In the genomic region with DNA sequence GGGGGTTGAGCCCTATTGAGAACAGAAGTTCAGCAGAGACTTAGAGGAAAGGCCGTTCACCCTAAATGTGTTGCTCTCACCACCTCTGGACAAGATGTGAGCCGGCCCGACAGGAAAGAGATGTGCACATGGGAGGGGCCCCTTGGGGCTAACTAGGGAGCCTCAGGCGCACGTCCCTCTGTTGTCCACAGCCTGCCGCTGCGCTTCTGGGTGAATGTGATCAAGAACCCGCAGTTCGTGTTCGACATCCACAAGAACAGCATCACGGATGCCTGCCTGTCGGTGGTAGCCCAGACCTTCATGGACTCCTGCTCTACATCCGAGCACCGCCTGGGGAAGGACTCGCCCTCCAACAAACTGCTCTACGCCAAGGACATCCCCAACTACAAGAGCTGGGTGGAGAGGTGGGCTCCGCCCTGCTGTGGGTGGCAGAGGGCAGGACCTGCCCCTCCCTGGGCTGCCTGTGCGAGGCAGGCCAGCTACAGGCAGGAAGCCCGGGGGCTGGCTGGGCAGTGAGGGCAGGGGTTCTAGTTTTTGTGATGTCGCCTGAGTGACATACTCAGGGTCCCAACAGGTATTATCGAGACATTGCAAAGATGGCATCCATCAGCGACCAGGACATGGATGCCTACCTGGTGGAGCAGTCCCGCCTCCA, we compare ENCODE assay signal across 23 cellular contexts.
"Had no signal": no experiment of that assay in that cellular context is flagged by ENCODE, and none has a peak within 500 bp of the region (broad histone marks: within the 10 kb centered on the region; RNA-seq: fewer than 3 reads in every experiment).

No MANE protein-coding gene starts in this region.

- H2AFZ ChIP-seq: neural progenitor cell had no signal

- H3K36me3 ChIP-seq: neural progenitor cell, pancreas, right lobe of liver had no signal

- ATAC-seq: naive thymus-derived CD4-positive, alpha-beta T cell; pancreas; psoas muscle; right cardiac atrium; right lobe of liver; stimulated activated effector memory CD8-positive, alpha-beta T cell treated with anti-CD3 and anti-CD28 coated beads, Interleukin-12 subunit alpha, Interleukin-12 subunit beta, amount 100 ng/mL, for 72 hours; stimulated activated naive B cell treated with anti-CD40 and anti-IgM and Interleukin-4, amounts not matched to agents 10 μg/mL and 1 μg/mL and 100 μg/mL, for 72 hours had no signal

- H3K9me3 ChIP-seq: pancreas, psoas muscle, right lobe of liver, sigmoid colon, stomach, thoracic aorta, thyroid gland, tibial nerve, upper lobe of left lung, vagina had no signal

- H3K4me1 ChIP-seq: neural progenitor cell, pancreas, psoas muscle, right lobe of liver, sigmoid colon, stomach, thyroid gland, tibial nerve, upper lobe of left lung, vagina had no signal

- H3K4me3 ChIP-seq: neural progenitor cell, pancreas, psoas muscle, right lobe of liver, sigmoid colon, smooth muscle cell, stomach, thoracic aorta, thyroid gland, tibial nerve, upper lobe of left lung, vagina had no signal

- H3K27me3 ChIP-seq: neural progenitor cell, right lobe of liver, sigmoid colon, stomach, thyroid gland, tibial nerve, upper lobe of left lung, vagina had no signal

- H3K27ac ChIP-seq: neural progenitor cell, pancreas, psoas muscle, right lobe of liver, sigmoid colon, stomach, thoracic aorta, thyroid gland, tibial nerve, upper lobe of left lung, vagina had no signal

- DNase-seq: naive thymus-derived CD4-positive, alpha-beta T cell; occipital lobe; psoas muscle; sigmoid colon; stimulated activated CD4-positive, alpha-beta T cell treated with anti-CD3 and anti-CD28 coated beads, Interleukin-15, amount 100 ng/mL, for 24 hours; stimulated activated CD4-positive, alpha-beta T cell treated with anti-CD3 and anti-CD28 coated beads, Interleukin-2, amount 100 ng/mL, for 24 hours; stimulated activated CD4-positive, alpha-beta T cell treated with anti-CD3 and anti-CD28 coated beads, Interleukin-2, amount 100 ng/mL, for 48 hours; stimulated activated CD4-positive, alpha-beta T cell treated with anti-CD3 and anti-CD28 coated beads, Interleukin-4, amount 100 ng/mL, for 24 hours; stimulated activated naive B cell treated with anti-CD40 and anti-IgM and Interleukin-4, amounts not matched to agents 10 μg/mL and 1 μg/mL and 100 μg/mL, for 72 hours; stimulated activated naive CD4-positive, alpha-beta T cell treated with Interleukin-2 at 50 U/mL for 16 hours; stomach; thyroid gland; trophoblast cell; upper lobe of left lung had no signal

- H3K4me2 ChIP-seq: neural progenitor cell, smooth muscle cell had no signal
